Comparison of ENCODE assay signal across 19 cellular contexts in genomic region chr1:243477676-243478075, GRCh38.
"Had no signal": no experiment of that assay in that cellular context is flagged by ENCODE, and none has a peak within 500 bp of the region (broad histone marks: within the 10 kb centered on the region; RNA-seq: fewer than 3 reads in every experiment).

No MANE protein-coding gene starts in this region.

- H3K36me3 ChIP-seq: breast epithelium, gastrocnemius medialis, thoracic aorta, WERI-Rb-1 had no signal

- H3K4me1 ChIP-seq: breast epithelium had no signal

- H3K27ac ChIP-seq: breast epithelium, gastrocnemius medialis, thoracic aorta, WERI-Rb-1 had no signal

- H3K4me3 ChIP-seq: breast epithelium, gastrocnemius medialis, thoracic aorta had no signal

- H3K27me3 ChIP-seq: breast epithelium, gastrocnemius medialis had no signal

- H3K9me3 ChIP-seq: breast epithelium, gastrocnemius medialis, thoracic aorta had no signal

- DNase-seq: activated CD4-positive, alpha-beta T cell treated with anti-CD3 and anti-CD28 coated beads for 36 hours; activated CD8-positive, alpha-beta memory T cell treated with anti-CD3 and anti-CD28 coated beads, Interleukin-2, amount 50 U/mL, for 4 hours; activated CD8-positive, alpha-beta T cell treated with anti-CD3 and anti-CD28 coated beads for 36 hours; activated gamma-delta T cell treated with Interleukin-2 at 50 U/mL for 16 hours; activated naive CD8-positive, alpha-beta T cell treated with anti-CD3 and anti-CD28 coated beads for 36 hours; activated T-cell treated with anti-CD3 and anti-CD28 coated beads, Interleukin-2, amount 50 U/mL, for 72 hours; anterior cingulate cortex; gastrocnemius medialis; hippocampal formation; kidney glomerular epithelial cell; mesendoderm; nephron progenitor cell; stimulated activated CD4-positive, alpha-beta T cell treated with anti-CD3 and anti-CD28 coated beads, Interleukin-15, amount 100 ng/mL, for 24 hours; stimulated activated CD4-positive, alpha-beta T cell treated with anti-CD3 and anti-CD28 coated beads, Interleukin-4, amount 100 ng/mL, for 24 hours; stimulated activated naive CD8-positive, alpha-beta T cell treated with anti-CD3 and anti-CD28 coated beads, Interleukin-15, amount 100 ng/mL, for 72 hours; T-helper 9 cell; WERI-Rb-1 had no signal

- ATAC-seq: activated CD4-positive, alpha-beta T cell treated with anti-CD3 and anti-CD28 coated beads for 36 hours; activated CD8-positive, alpha-beta T cell treated with anti-CD3 and anti-CD28 coated beads for 36 hours; activated T-cell treated with anti-CD3 and anti-CD28 coated beads, Interleukin-2, amount 50 U/mL, for 72 hours; gastrocnemius medialis; stimulated activated naive CD8-positive, alpha-beta T cell treated with anti-CD3 and anti-CD28 coated beads, Interleukin-15, amount 100 ng/mL, for 72 hours had no signal
